Comparison of ENCODE assay signal across 16 cellular contexts in the genomic region with DNA sequence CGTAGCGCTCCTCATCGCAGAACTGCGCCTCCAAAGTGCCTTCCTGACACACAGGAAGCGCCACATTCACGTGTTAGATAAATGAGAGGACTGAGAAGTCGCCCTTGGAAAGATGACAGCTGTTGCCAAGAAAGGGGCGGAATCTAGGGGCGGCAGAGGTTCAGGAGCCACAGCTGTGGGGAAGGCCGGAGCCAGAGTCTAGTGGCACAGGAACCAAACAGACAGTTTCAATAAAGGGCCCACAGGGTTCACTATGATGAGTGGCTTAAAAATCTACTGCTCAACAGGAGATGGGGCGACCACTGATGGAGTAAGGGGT. TPM values are rescaled to one million over a fixed set of nuclear protein-coding genes. Genes with fewer than 3 reads are reported as not detected.
DNase-seq lines count a peak whose midpoint lies in the region; ATAC-seq and TF ChIP-seq lines count a peak whose summit lies in the region.
"Had no signal": no experiment of that assay in that cellular context is flagged by ENCODE, and none has a peak within 500 bp of the region (broad histone marks: within the 10 kb centered on the region; RNA-seq: fewer than 3 reads in every experiment).

No MANE protein-coding gene starts in this region.

- no peak for ATAC-seq in heart left ventricle
- no peak for ATAC-seq in stimulated activated naive B cell treated with anti-CD40 and anti-IgM and Interleukin-4, amounts not matched to agents 10 μg/mL and 1 μg/mL and 100 μg/mL, for 72 hours (replicated peaks)

- H3K36me3 Mint-ChIP-seq in neural crest cell (ENCODE audit: low read depth) (no peaks in the 10 kb centered on the region), mesothelial cell of epicardium (peaks cover 19% of the 10 kb centered on the region)
- peaks cover 34 to 46% of the 10 kb centered on the region in 2 donors for H3K36me3 Mint-ChIP-seq in stimulated activated naive B cell treated with anti-CD40 and anti-IgM and Interleukin-4, amounts not matched to agents 10 μg/mL and 1 μg/mL and 100 μg/mL, for 72 hours
- H3K36me3 Mint-ChIP-seq in T-helper 2 cell treated with Interferon-gamma antibody and Interleukin-4, amounts not matched to agents 5 μg/mL and 100 μg/mL, for 36 hours (ENCODE audit: low read depth), result peaks cover 21% of the 10 kb centered on the region

- H3K27me3 ChIP-seq in right atrium auricular region (no peaks in the 10 kb centered on the region), heart left ventricle (no peaks in the 10 kb centered on the region)

- H3K36me3 ChIP-seq in right atrium auricular region, result peaks cover 52% of the 10 kb centered on the region
- H3K36me3 ChIP-seq in heart left ventricle, result peaks cover 0 to 57% (median 54%) of the 10 kb centered on the region in 9 donors

- H3K9me3 ChIP-seq in right atrium auricular region (no peaks in the 10 kb centered on the region), heart left ventricle (no peaks in the 10 kb centered on the region)

- intact Hi-C loops in heart left ventricle (cut with DNase I), result loop anchor here in 2 of 10 donors (10.0 kb wide), 2 partner anchors 47 to 87 kb away; no protein-coding TSS in a partner anchor

- H3K27ac ChIP-seq in right atrium auricular region, result peak overlapping the region; percentile 54 to 58
- peak overlapping the region in 6 of 12 donors; percentile 6 to 66 (median 25) for H3K27ac ChIP-seq in heart left ventricle
- peak overlapping the region; percentile 48 for H3K27ac ChIP-seq in caudate nucleus (ENCODE audit: low read depth, low read length)
- H3K27ac ChIP-seq: RWPE1 had no signal

- no peak for TF ChIP-seq POLR2A in heart left ventricle (IDR thresholded peaks at IDR 0.05)

- WGBS in heart left ventricle, 4 donors, result 47 to 58% (median 53%) methylated on average over 11 of the region's 11 CpGs

- DNase-seq in right atrium auricular region (ENCODE audit: low spot score), result no peak
- DNase-seq in heart left ventricle, result no peak
- no peak for DNase-seq in caudate nucleus (lab: John Stamatoyannopoulos, UW)
- no peak for DNase-seq in neural crest cell (ENCODE audit: low read depth, low spot score)
- DNase-seq in stimulated activated naive B cell treated with anti-CD40 and anti-IgM and Interleukin-4, amounts not matched to agents 10 μg/mL and 1 μg/mL and 100 μg/mL, for 72 hours, result no peak
- DNase-seq in NK-92 treated with Interleukin-12 subunit alpha and Interleukin-12 subunit beta, amount 100 ng/mL, for 24 hours (lab: John Stamatoyannopoulos, UW), result no peak
- no peak for DNase-seq in T-helper 2 cell treated with Interferon-gamma antibody and Interleukin-4, amounts not matched to agents 5 μg/mL and 100 μg/mL, for 36 hours (ENCODE audit: low spot score)
- DNase-seq in mesothelial cell of epicardium (ENCODE audit: low spot score in 2 of 2, unreplicated experiment in 2 of 2), result no peak
- DNase-seq: DMS79, H9, Karpas-422, NCI-H1436 treated with DMSO at 0.1 percent for 48 hours, NCI-H2081 treated with DMSO at 0.1 percent for 48 hours, NCI-H524 had no signal

- peaks cover 19% of the 10 kb centered on the region for H3K4me1 Mint-ChIP-seq in neural crest cell
- peaks cover 20 to 24% of the 10 kb centered on the region in 2 donors for H3K4me1 Mint-ChIP-seq in stimulated activated naive B cell treated with anti-CD40 and anti-IgM and Interleukin-4, amounts not matched to agents 10 μg/mL and 1 μg/mL and 100 μg/mL, for 72 hours
- peaks cover 13% of the 10 kb centered on the region for H3K4me1 Mint-ChIP-seq in T-helper 2 cell treated with Interferon-gamma antibody and Interleukin-4, amounts not matched to agents 5 μg/mL and 100 μg/mL, for 36 hours (ENCODE audit: low read depth)
- peaks cover 14% of the 10 kb centered on the region for H3K4me1 Mint-ChIP-seq in mesothelial cell of epicardium

- TF ChIP-seq CTCF in right atrium auricular region (IDR thresholded peaks at IDR 0.05) (no peak), heart left ventricle (IDR thresholded peaks at IDR 0.05) (no peak), neural crest cell (conservative IDR thresholded peaks at IDR 0.05) (no peak), mesothelial cell of epicardium (IDR thresholded peaks at IDR 0.05; ENCODE audit: unreplicated experiment) (no peak)

- H3K4me3 ChIP-seq in right atrium auricular region (no peak overlapping the region), heart left ventricle (no peak overlapping the region)

- H3K4me1 ChIP-seq in right atrium auricular region (peaks cover 0 to 64% of the 10 kb centered on the region in 2 donors), heart left ventricle (peaks cover 0 to 74% (median 44%) of the 10 kb centered on the region in 12 donors)

- H3K9me3 Mint-ChIP-seq in neural crest cell, result no peaks in the 10 kb centered on the region
- H3K9me3 Mint-ChIP-seq in stimulated activated naive B cell treated with anti-CD40 and anti-IgM and Interleukin-4, amounts not matched to agents 10 μg/mL and 1 μg/mL and 100 μg/mL, for 72 hours, result no peaks in the 10 kb centered on the region
- no peaks in the 10 kb centered on the region for H3K9me3 Mint-ChIP-seq in T-helper 2 cell treated with Interferon-gamma antibody and Interleukin-4, amounts not matched to agents 5 μg/mL and 100 μg/mL, for 36 hours
- no peaks in the 10 kb centered on the region for H3K9me3 Mint-ChIP-seq in mesothelial cell of epicardium
- H3K9me3 Mint-ChIP-seq: H9 had no signal

- H3K27me3 Mint-ChIP-seq in neural crest cell (ENCODE audit: low read depth) (no peaks in the 10 kb centered on the region), mesothelial cell of epicardium (ENCODE audit: low read depth) (no peaks in the 10 kb centered on the region)
- no peaks in the 10 kb centered on the region for H3K27me3 Mint-ChIP-seq in stimulated activated naive B cell treated with anti-CD40 and anti-IgM and Interleukin-4, amounts not matched to agents 10 μg/mL and 1 μg/mL and 100 μg/mL, for 72 hours
- no peaks in the 10 kb centered on the region for H3K27me3 Mint-ChIP-seq in T-helper 2 cell treated with Interferon-gamma antibody and Interleukin-4, amounts not matched to agents 5 μg/mL and 100 μg/mL, for 36 hours (ENCODE audit: low read depth)

- H3K27ac Mint-ChIP-seq in neural crest cell (ENCODE audit: unreplicated experiment), result peak overlapping the region; percentile 27
- peak overlapping the region; percentile 54 for H3K27ac Mint-ChIP-seq in stimulated activated naive B cell treated with anti-CD40 and anti-IgM and Interleukin-4, amounts not matched to agents 10 μg/mL and 1 μg/mL and 100 μg/mL, for 72 hours
- no peak overlapping the region for H3K27ac Mint-ChIP-seq in T-helper 2 cell treated with Interferon-gamma antibody and Interleukin-4, amounts not matched to agents 5 μg/mL and 100 μg/mL, for 36 hours
- no peak overlapping the region for H3K27ac Mint-ChIP-seq in mesothelial cell of epicardium
- H3K27ac Mint-ChIP-seq: H9 had no signal

- H3K4me3 Mint-ChIP-seq in neural crest cell (peak overlapping the region; percentile 31), mesothelial cell of epicardium (no peak overlapping the region)
- H3K4me3 Mint-ChIP-seq in stimulated activated naive B cell treated with anti-CD40 and anti-IgM and Interleukin-4, amounts not matched to agents 10 μg/mL and 1 μg/mL and 100 μg/mL, for 72 hours, result no peak overlapping the region
- no peak overlapping the region for H3K4me3 Mint-ChIP-seq in T-helper 2 cell treated with Interferon-gamma antibody and Interleukin-4, amounts not matched to agents 5 μg/mL and 100 μg/mL, for 36 hours
- H3K4me3 Mint-ChIP-seq: CD14-positive monocyte, H9 had no signal

RNA-seq across cellular contexts. Expression of gene FLCN, which starts 4.7 kb away (rescaled TPM):
- 10 to 100 TPM; 22.7 to 23.7 TPM for total RNA-seq in right atrium auricular region
- total RNA-seq in heart left ventricle, result 100 to 1,000 TPM in 1 of 9 donors, 10 to 100 TPM in 8; 26.5 to 120 (median 32.6) TPM
- polyA plus RNA-seq in heart left ventricle, result 10 to 100 TPM; 21.1 to 44.3 TPM
- 38.7 and 44.4 TPM in 2 replicates for total RNA-seq in neural crest cell
- 50.4 to 57.2 TPM (median 53.0 TPM) in 3 replicates for total RNA-seq in mesothelial cell of epicardium

RNA-seq across cellular contexts. Expression of gene PLD6, which starts 26.1 kb away (rescaled TPM):
- total RNA-seq in right atrium auricular region (1 to 10 TPM; 3.1 to 6.8 TPM), heart left ventricle (10 to 100 TPM in 3 of 9 donors, 1 to 10 TPM in 6; 5.1 to 11.8 (median 7.1) TPM), neural crest cell (0.23 TPM in 1 of 2 replicates, not detected in the other), mesothelial cell of epicardium (1.7 to 2.4 TPM (median 2.3 TPM) in 3 replicates)
- polyA plus RNA-seq in heart left ventricle, result 1 to 10 TPM; 3.8 to 4.7 TPM

RNA-seq across cellular contexts. Expression of gene COPS3, which starts 48.8 kb away (rescaled TPM):
- total RNA-seq in right atrium auricular region, result 10 to 100 TPM; 46.0 to 65.5 TPM
- total RNA-seq in heart left ventricle, result 10 to 100 TPM; 65.8 to 87.7 (median 74.0) TPM
- polyA plus RNA-seq in heart left ventricle, result 100 to 1,000 TPM in 1 of 2 donors, 10 to 100 TPM in 1; 34.7 to 108 TPM
- total RNA-seq in neural crest cell, result 107 and 109 TPM in 2 replicates
- total RNA-seq in mesothelial cell of epicardium, result 57.8 to 65.0 TPM (median 63.5 TPM) in 3 replicates

Comparison
In these comparisons a context has a peak if more than half of its experiments do, and no peak if none do; other contexts are left out.
1. H3K27ac Mint-ChIP-seq: peak in neural crest cell (single experiment) and stimulated activated naive B cell treated with anti-CD40 and anti-IgM and Interleukin-4, amounts not matched to agents 10 μg/mL and 1 μg/mL and 100 μg/mL, for 72 hours (single experiment); none in T-helper 2 cell treated with Interferon-gamma antibody and Interleukin-4, amounts not matched to agents 5 μg/mL and 100 μg/mL, for 36 hours (single experiment) and mesothelial cell of epicardium (single experiment).